Comparison of ENCODE assay signal across 1 cellular context in the genomic region with DNA sequence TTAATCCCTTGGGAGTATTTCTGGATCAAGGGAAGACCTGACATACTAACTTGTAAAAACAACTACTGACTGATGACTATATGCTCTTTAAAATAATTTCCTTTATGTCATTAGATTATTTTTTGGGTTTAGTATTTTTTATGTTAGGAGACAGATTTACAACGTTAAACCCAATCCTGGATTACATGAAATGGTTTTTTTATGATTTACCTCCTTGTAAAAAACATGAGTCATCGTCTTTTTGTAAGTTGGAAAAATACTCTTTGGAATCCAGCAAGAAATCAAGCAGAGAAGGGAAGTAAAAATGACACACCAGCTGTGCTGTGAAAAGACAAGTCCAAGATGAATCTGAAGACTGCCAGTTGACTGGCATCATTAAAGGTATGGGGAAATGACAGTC.
TF ChIP-seq lines count a peak whose summit lies in the region.

No MANE protein-coding gene starts in this region.

TF ChIP-seq in HEK293, 187 proteins besides CTCF, POLR2A, EP300 and RAD21 (continued from another document):
- TF ChIP-seq YY1 (tag by site-specific recombination; IDR thresholded peaks at IDR 0.05) (no peak), ZNF596 (tag by site-specific recombination; IDR thresholded peaks at IDR 0.05) (no peak), BCL11A (tag by site-specific recombination; IDR thresholded peaks at IDR 0.05; ENCODE audit: low read depth) (peak; percentile 73), ZNF561 (tag by site-specific recombination; IDR thresholded peaks at IDR 0.05; ENCODE audit: borderline replicate concordance) (no peak; the same call in 1 of the 2 replicates), YY2 (tag by site-specific recombination; IDR thresholded peaks at IDR 0.05) (no peak), ZNF426 (tag by site-specific recombination; IDR thresholded peaks at IDR 0.05) (no peak), ZNF23 (tag by site-specific recombination; IDR thresholded peaks at IDR 0.05; ENCODE audit: borderline replicate concordance) (no peak), ZXDB (tag by site-specific recombination; IDR thresholded peaks at IDR 0.05) (peak; percentile 42; the same call in 1 of the 2 replicates), ZNF514 (tag by site-specific recombination; IDR thresholded peaks at IDR 0.05) (no peak), ZNF311 (tag by site-specific recombination; IDR thresholded peaks at IDR 0.05; ENCODE audit: borderline replicate concordance) (no peak), GLI2 (tag by site-specific recombination; IDR thresholded peaks at IDR 0.05; ENCODE audit: borderline replicate concordance, low read depth) (peak; percentile 83; the same call in 1 of the 2 replicates), ZNF837 (tag by site-specific recombination; IDR thresholded peaks at IDR 0.05) (no peak), ZBTB7A (tag by site-specific recombination; IDR thresholded peaks at IDR 0.05; ENCODE audit: low read depth) (no peak), ZNF174 (tag by site-specific recombination; IDR thresholded peaks at IDR 0.05) (no peak), ZNF473 (tag by site-specific recombination; IDR thresholded peaks at IDR 0.05) (no peak)
- TF ChIP-seq, protein P1, sequence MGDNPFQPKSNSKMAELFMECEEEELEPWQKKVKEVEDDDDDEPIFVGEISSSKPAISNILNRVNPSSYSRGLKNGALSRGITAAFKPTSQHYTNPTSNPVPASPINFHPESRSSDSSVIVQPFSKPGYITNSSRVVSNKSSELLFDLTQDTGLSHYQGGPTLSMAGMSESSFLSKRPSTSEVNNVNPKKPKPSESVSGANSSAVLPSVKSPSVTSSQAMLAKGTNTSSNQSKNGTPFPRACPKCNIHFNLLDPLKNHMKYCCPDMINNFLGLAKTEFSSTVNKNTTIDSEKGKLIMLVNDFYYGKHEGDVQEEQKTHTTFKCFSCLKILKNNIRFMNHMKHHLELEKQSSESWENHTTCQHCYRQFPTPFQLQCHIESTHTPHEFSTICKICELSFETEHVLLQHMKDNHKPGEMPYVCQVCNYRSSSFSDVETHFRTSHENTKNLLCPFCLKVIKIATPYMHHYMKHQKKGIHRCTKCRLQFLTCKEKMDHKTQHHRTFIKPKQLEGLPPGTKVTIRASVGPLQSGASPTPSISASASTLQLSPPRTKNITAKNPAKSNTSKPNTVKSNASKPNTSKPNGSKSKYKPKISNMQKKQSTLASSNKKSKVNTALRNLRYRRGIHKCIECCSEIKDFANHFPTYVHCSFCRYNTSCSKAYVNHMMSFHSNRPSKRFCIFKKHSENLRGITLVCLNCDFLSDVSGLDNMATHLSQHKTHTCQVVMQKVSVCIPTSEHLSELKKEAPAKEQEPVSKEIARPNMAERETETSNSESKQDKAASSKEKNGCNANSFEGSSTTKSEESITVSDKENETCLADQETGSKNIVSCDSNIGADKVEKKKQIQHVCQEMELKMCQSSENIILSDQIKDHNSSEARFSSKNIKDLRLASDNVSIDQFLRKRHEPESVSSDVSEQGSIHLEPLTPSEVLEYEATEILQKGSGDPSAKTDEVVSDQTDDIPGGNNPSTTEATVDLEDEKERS (tag by site-specific recombination; IDR thresholded peaks at IDR 0.05), result no peak
- TF ChIP-seq, protein P2, sequence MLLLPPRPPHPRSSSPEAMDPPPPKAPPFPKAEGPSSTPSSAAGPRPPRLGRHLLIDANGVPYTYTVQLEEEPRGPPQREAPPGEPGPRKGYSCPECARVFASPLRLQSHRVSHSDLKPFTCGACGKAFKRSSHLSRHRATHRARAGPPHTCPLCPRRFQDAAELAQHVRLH (tag by site-specific recombination; IDR thresholded peaks at IDR 0.05), result peak; percentile 82
- TF ChIP-seq, protein P3, sequence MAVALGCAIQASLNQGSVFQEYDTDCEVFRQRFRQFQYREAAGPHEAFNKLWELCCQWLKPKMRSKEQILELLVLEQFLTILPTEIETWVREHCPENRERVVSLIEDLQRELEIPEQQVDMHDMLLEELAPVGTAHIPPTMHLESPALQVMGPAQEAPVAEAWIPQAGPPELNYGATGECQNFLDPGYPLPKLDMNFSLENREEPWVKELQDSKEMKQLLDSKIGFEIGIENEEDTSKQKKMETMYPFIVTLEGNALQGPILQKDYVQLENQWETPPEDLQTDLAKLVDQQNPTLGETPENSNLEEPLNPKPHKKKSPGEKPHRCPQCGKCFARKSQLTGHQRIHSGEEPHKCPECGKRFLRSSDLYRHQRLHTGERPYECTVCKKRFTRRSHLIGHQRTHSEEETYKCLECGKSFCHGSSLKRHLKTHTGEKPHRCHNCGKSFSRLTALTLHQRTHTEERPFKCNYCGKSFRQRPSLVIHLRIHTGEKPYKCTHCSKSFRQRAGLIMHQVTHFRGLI (tag by site-specific recombination; IDR thresholded peaks at IDR 0.05), result 0 out of 2 replicates have a peak, but pooled peaks have one; percentile 16
